24 cellular contexts compared by ENCODE assay signal in the genomic region with DNA sequence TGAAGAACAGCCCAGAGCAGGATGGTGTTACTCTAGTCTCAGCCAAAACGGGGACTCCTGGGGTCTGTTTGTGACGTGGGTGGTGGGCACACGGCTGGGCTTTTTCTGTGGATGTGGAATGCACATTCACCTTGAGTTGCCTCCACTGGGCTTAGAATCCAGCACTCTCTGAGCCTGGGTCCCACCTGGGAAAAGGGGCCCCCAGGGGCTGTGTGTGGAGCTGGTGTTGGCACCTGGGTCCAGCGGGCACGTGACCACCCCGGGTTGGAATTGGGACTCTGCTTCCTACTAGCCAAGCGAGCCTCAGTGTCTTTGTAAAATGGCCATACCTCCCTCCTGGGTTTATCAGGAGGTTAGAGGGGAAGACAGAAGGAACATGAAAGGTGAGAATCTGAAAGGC. TPM values are rescaled to one million over a fixed set of nuclear protein-coding genes. Genes with fewer than 3 reads are reported as not detected.
"Had no signal": no experiment of that assay in that cellular context is flagged by ENCODE, and none has a peak within 500 bp of the region (broad histone marks: within the 10 kb centered on the region; RNA-seq: fewer than 3 reads in every experiment).

No MANE protein-coding gene starts in this region.

- H3K4me3 ChIP-seq: K562 had no signal

- H3K27me3 Mint-ChIP-seq: IgD-negative memory B cell had no signal

- ATAC-seq: K562 had no signal

- DNase-seq: Kasumi-1, MM.1S, NCI-H1105, NCI-H1417, NCI-H1436 treated with DMSO at 0.1 percent for 48 hours, NCI-H1694, NCI-H187 treated with DMSO at 0.1 percent for 48 hours, NCI-H2081, NCI-H2107, NCI-H2227 treated with DMSO at 0.1 percent for 48 hours, NCI-H524 treated with DMSO at 0.1 percent for 48 hours, NCI-H69, NCI-H774, RPMI8226, SHP77, SK-N-SH, SW 1271 had no signal

- H3K27ac ChIP-seq: HL-60, KMS-11 had no signal

- H3K9me3 Mint-ChIP-seq: IgD-negative memory B cell had no signal

- H3K4me2 ChIP-seq: KMS-11, SK-N-SH had no signal

- H3K9me3 ChIP-seq: SK-N-SH had no signal

- H3K9ac ChIP-seq: KMS-11, SK-N-SH had no signal

RNA-seq across cellular contexts. Expression of gene F2RL3, which starts 29.2 kb away (rescaled TPM):
- total RNA-seq: M059J, NCI-H460, SK-MEL-5 had no signal
